Comparison of ENCODE assay signal across 5 cellular contexts in genomic region chr1:39512234-39512847, GRCh38. TPM values are rescaled to one million over a fixed set of nuclear protein-coding genes. Genes with fewer than 3 reads are reported as not detected.
"Had no signal": no experiment of that assay in that cellular context is flagged by ENCODE, and none has a peak within 500 bp of the region (broad histone marks: within the 10 kb centered on the region; RNA-seq: fewer than 3 reads in every experiment).

No MANE protein-coding gene starts in this region.

RNA-seq across cellular contexts. Expression of gene BMP8A, which starts 20.9 kb away (rescaled TPM):
- total RNA-seq: activated CD4-positive, alpha-beta memory T cell treated with anti-CD3 and anti-CD28 coated beads, Interleukin-2, amount 10 ng/mL, durations not matched to agents 7 days and 5 days; activated CD4-positive, alpha-beta T cell treated with anti-CD3 and anti-CD28 coated beads, Interleukin-2, amount 10 ng/mL, durations not matched to agents 7 days and 5 days; activated T-helper 1 cell treated with anti-CD3 and anti-CD28 coated beads, Interleukin-12 subunit alpha, Interleukin-12 subunit beta, Interleukin-2, Interleukin-4 antibody, amounts not matched to agents 30 ng/mL and 10 ng/mL and 1 ng/mL, durations not matched to agents 14 hours and 24 hours and 36 hours; lower lobe of right lung had no signal
- polyA plus RNA-seq: neural cell had no signal
